18 cellular contexts compared by ENCODE assay signal in genomic region chr13:34025746-34026145, GRCh38.
DNase-seq lines count a peak whose midpoint lies in the region; ATAC-seq and TF ChIP-seq lines count a peak whose summit lies in the region.
"Had no signal": no experiment of that assay in that cellular context is flagged by ENCODE, and none has a peak within 500 bp of the region (broad histone marks: within the 10 kb centered on the region; RNA-seq: fewer than 3 reads in every experiment).

No MANE protein-coding gene starts in this region.

- no peak for TF ChIP-seq POLR2A in body of pancreas (IDR thresholded peaks at IDR 0.05)

- H3K9me3 ChIP-seq in mammary epithelial cell (replicated peaks; ENCODE audit: insufficient read depth, low read length) (peaks cover 9% of the 10 kb centered on the region), body of pancreas (peaks cover 0 to 10% (median 0%) of the 10 kb centered on the region in 3 donors)
- H3K9me3 ChIP-seq: testis had no signal

- H4K20me1 ChIP-seq in mammary epithelial cell (ENCODE audit: insufficient read depth, low read length): no peaks in the 10 kb centered on the region

- intact Hi-C loops in mammary epithelial cell (cut with micrococcal nuclease) (no loop called here), body of pancreas (cut with DNase I) (no loop called here)

- TF ChIP-seq CTCF in AG09319 (IDR thresholded peaks at IDR 0.05; ENCODE audit: low read depth, low read length): no peak
- no peak for TF ChIP-seq CTCF in mammary epithelial cell (conservative IDR thresholded peaks at IDR 0.05 in 1 of 2, IDR thresholded peaks at IDR 0.05 in 1 of 2; ENCODE audit: extremely low read depth in 1 of 2, insufficient read depth in 1 of 2, low read depth in 1 of 2, low read length in 2 of 2)
- no peak for TF ChIP-seq CTCF in body of pancreas (IDR thresholded peaks at IDR 0.05)

- no peak overlapping the region for H3K4me3 ChIP-seq in mammary epithelial cell (replicated peaks in 1 of 3; ENCODE audit: insufficient read depth in 1 of 3, low read depth in 2 of 3, low read length in 3 of 3)
- no peak overlapping the region for H3K4me3 ChIP-seq in body of pancreas
- H3K4me3 ChIP-seq: left lung, testis had no signal

- DNase-seq in AG09319 (ENCODE audit: extremely low read depth, low read depth) (peak; percentile 24), HT1080 (ENCODE audit: low read depth) (peak; percentile 83), mammary epithelial cell (peak; percentile 65), glomerular visceral epithelial cell (ENCODE audit: extremely low spot score) (peak; percentile 25), body of pancreas (no peak)
- DNase-seq: activated CD4-positive, alpha-beta T cell treated with anti-CD3 and anti-CD28 coated beads, Interleukin-2, amount 50 U/mL, for 1 hour; activated T-cell treated with anti-CD3 and anti-CD28 coated beads, Interleukin-2, amount 50 U/mL, for 24 hours; Caco-2; left lung; NCI-H1048; posterior cingulate gyrus; SIG-M5; T1000; testis had no signal

- no peak overlapping the region for H3K4me2 ChIP-seq in mammary epithelial cell (ENCODE audit: insufficient read depth, low read depth, low read length)

- CTCF ChIA-PET in mammary epithelial cell (lab: Charles Lee; ENCODE audit: low non-redundant PET): no interaction called here

- H3K79me2 ChIP-seq in mammary epithelial cell (ENCODE audit: insufficient read depth, low read length): no peaks in the 10 kb centered on the region

- no TSS peak for BruUV-seq in mammary epithelial cell (replicated peaks; lab: Mats Ljungman, UMichigan)

- peaks cover 7% of the 10 kb centered on the region for H3K4me1 ChIP-seq in mammary epithelial cell (ENCODE audit: insufficient read depth, low read length)
- H3K4me1 ChIP-seq in body of pancreas: no peaks in the 10 kb centered on the region
- H3K4me1 ChIP-seq: left lung, testis had no signal

- peak overlapping the region; percentile 42 for H2AFZ ChIP-seq in mammary epithelial cell (ENCODE audit: low read depth, low read length)

- 0% methylated on average over 1 of the region's 1 CpG for WGBS in mammary epithelial cell (ENCODE audit: low coverage, missing lambda C conversion rate)
- WGBS in body of pancreas, 2 donors: 45 to 55% methylated on average over 1 of the region's 1 CpG

- no peaks in the 10 kb centered on the region for H3K36me3 ChIP-seq in mammary epithelial cell (ENCODE audit: insufficient read depth, low read length)
- no peaks in the 10 kb centered on the region for H3K36me3 ChIP-seq in body of pancreas (replicated peaks in 1 of 2; ENCODE audit: insufficient read depth in 1 of 2, low read depth in 2 of 2)
- H3K36me3 ChIP-seq: left lung had no signal

- H3K9ac ChIP-seq in mammary epithelial cell (ENCODE audit: insufficient read depth, low read length): no peak overlapping the region

- ATAC-seq in GM18520 (IDR thresholded peaks at IDR 0.05; ENCODE audit: unreplicated experiment) (no peak), HG03460 (IDR thresholded peaks at IDR 0.05; ENCODE audit: unreplicated experiment) (no peak), HG02938 (IDR thresholded peaks at IDR 0.05; ENCODE audit: unreplicated experiment) (no peak), body of pancreas (no peak)
- ATAC-seq: HepG2, left lung had no signal

- H3K27ac ChIP-seq in mammary epithelial cell (ENCODE audit: insufficient read depth, low read depth, low read length) (no peak overlapping the region), body of pancreas (no peak overlapping the region)
- H3K27ac ChIP-seq: left lung, testis had no signal

- no peaks in the 10 kb centered on the region for H3K27me3 ChIP-seq in mammary epithelial cell (ENCODE audit: insufficient read depth, low read length)
- H3K27me3 ChIP-seq in body of pancreas: no peaks in the 10 kb centered on the region
- H3K27me3 ChIP-seq: left lung, testis had no signal

- dilution Hi-C loops in mammary epithelial cell (cut with HindIII; ENCODE audit: low sequenced_read_pairs): no loop called here

- in situ Hi-C loops in mammary epithelial cell (cut with MboI; ENCODE audit: low sequenced_read_pairs in 2 of 2): no loop called here

Comparison
In these comparisons a context has a peak if more than half of its experiments do, and no peak if none do; other contexts are left out.
1. DNase-seq: peak in AG09319 (single experiment), HT1080 (single experiment), mammary epithelial cell (single experiment) and glomerular visceral epithelial cell (single experiment); none in body of pancreas (0 of 4).